Comparison of ENCODE assay signal across 14 cellular contexts in genomic region chr15:101248274-101248673, GRCh38. TPM values are rescaled to one million over a fixed set of nuclear protein-coding genes. Genes with fewer than 3 reads are reported as not detected.
DNase-seq lines count a peak whose midpoint lies in the region; ATAC-seq, FAIRE-seq and TF ChIP-seq lines count a peak whose summit lies in the region.
"Had no signal": no experiment of that assay in that cellular context is flagged by ENCODE, and none has a peak within 500 bp of the region (broad histone marks: within the 10 kb centered on the region; RNA-seq: fewer than 3 reads in every experiment).

No MANE protein-coding gene starts in this region.

- DNase-seq in HepG2 (ENCODE audit: low spot score) = no peak
- no peak for DNase-seq in right lobe of liver
- DNase-seq in fibroblast of the aortic adventitia (ENCODE audit: low read depth) = no peak
- peak; percentile 35 for DNase-seq in ureter (ENCODE audit: low spot score)
- DNase-seq in HT-29 (ENCODE audit: low spot score) = no peak
- DNase-seq in NCI-H2227 treated with DMSO at 0.1 percent for 48 hours (lab: John Stamatoyannopoulos, UW) = no peak
- no peak for DNase-seq in right atrium auricular region (ENCODE audit: low spot score)
- DNase-seq: cerebellar nuclear complex, DND-41, immature natural killer cell, NCI-H2107 had no signal

- WGBS in HepG2 (ENCODE audit: low lambda C conversion rate) = 98% methylated on average over 3 of the region's 3 CpGs
- WGBS in right lobe of liver (ENCODE audit: insufficient coverage, low coverage, low lambda C conversion rate, missing lambda C conversion rate) = 47% methylated on average over 3 of the region's 3 CpGs

- TF ChIP-seq POLR2A in HepG2 (IDR thresholded peaks at IDR 0.05; ENCODE audit: insufficient read depth in 1 of 2, low read depth in 2 of 2, low read length in 2 of 2) = no peak
- no peak for TF ChIP-seq POLR2A in right lobe of liver (IDR thresholded peaks at IDR 0.05)

- H3K79me2 ChIP-seq in HepG2 (ENCODE audit: insufficient read depth, low read length) = peaks cover 70% of the 10 kb centered on the region

- BruUV-seq in HepG2 (replicated peaks; lab: Mats Ljungman, UMichigan) = no TSS peak

- no peak for ATAC-seq in HepG2
- no peak for ATAC-seq in right lobe of liver
- ATAC-seq: gastroesophageal sphincter, Right ventricle myocardium inferior had no signal

- in situ Hi-C loops in HepG2 (cut with HindIII; ENCODE audit: extremely low pct_ligation_motif_present, low pct_unique_long_range_greater_than_20kb) = no loop called here

- intact Hi-C loops in HepG2 (cut with micrococcal nuclease; ENCODE audit: unreplicated experiment) (no loop called here), right lobe of liver (cut with DNase I) (no loop called here)

- H3K36me3 ChIP-seq in HepG2 (replicated peaks in 1 of 2; ENCODE audit: control insufficient read depth in 1 of 2, insufficient read depth in 2 of 2, low read length in 2 of 2) (no peaks in the 10 kb centered on the region; a peak in 1 of 5 replicates), right lobe of liver (no peaks in the 10 kb centered on the region), right atrium auricular region (no peaks in the 10 kb centered on the region)

- TF ChIP-seq EP300 in HepG2 (IDR thresholded peaks at IDR 0.05; ENCODE audit: low read depth in 2 of 2, low read length in 2 of 2) = no peak
- no peak for TF ChIP-seq EP300 in HepG2 (CRISPR knock-in tag; IDR thresholded peaks at IDR 0.05; ENCODE audit: borderline replicate concordance)

- no peak overlapping the region for H3K9ac ChIP-seq in HepG2 (ENCODE audit: insufficient read depth, low read depth, low read length)

- POLR2A ChIA-PET in HepG2 (lab: Yijun Ruan, JAX) = no interaction called here

- no peaks in the 10 kb centered on the region for H3K27me3 ChIP-seq in HepG2 (ENCODE audit: control insufficient read depth in 1 of 2, insufficient read depth in 2 of 2, low read length in 2 of 2)
- no peaks in the 10 kb centered on the region for H3K27me3 ChIP-seq in right lobe of liver
- no peaks in the 10 kb centered on the region for H3K27me3 ChIP-seq in right atrium auricular region
- H3K27me3 ChIP-seq: gastroesophageal sphincter had no signal

- H3K4me1 ChIP-seq in HepG2 (ENCODE audit: insufficient read depth, low read length) (peaks cover 75% of the 10 kb centered on the region), right lobe of liver (peaks cover 0 to 21% (median 0%) of the 10 kb centered on the region in 4 donors), right atrium auricular region (peaks cover 0 to 80% of the 10 kb centered on the region in 2 donors)

- H3K27ac ChIP-seq in HepG2 (ENCODE audit: extremely low read length, insufficient read depth, low read length) (no peak overlapping the region), right lobe of liver (no peak overlapping the region), VCaP (peak overlapping the region; percentile 90), right atrium auricular region (no peak overlapping the region)

- 0 out of 2 replicates have a peak overlapping the region, but pooled peaks have one; percentile 1 for H3K4me2 ChIP-seq in HepG2 (ENCODE audit: low read depth, low read length)

- no peak overlapping the region for H2AFZ ChIP-seq in HepG2 (ENCODE audit: low read length)

- H3K4me3 ChIP-seq in HepG2 (replicated peaks in 1 of 3; ENCODE audit: insufficient read depth in 1 of 3, low read depth in 2 of 3, low read length in 3 of 3) (no peak overlapping the region), right lobe of liver (no peak overlapping the region), fibroblast of the aortic adventitia (ENCODE audit: low read depth, low read length) (peak overlapping the region; percentile 10), right atrium auricular region (no peak overlapping the region)
- H3K4me3 ChIP-seq: gastroesophageal sphincter had no signal

- TF ChIP-seq RAD21 in HepG2 (CRISPR knock-in tag; IDR thresholded peaks at IDR 0.05) = no peak

- CTCF ChIA-PET in HepG2 (lab: Yijun Ruan, JAX; ENCODE audit: low intra/inter-chr PET ratio, low total read pairs) = no interaction called here

- peaks cover 28% of the 10 kb centered on the region for H4K20me1 ChIP-seq in HepG2 (ENCODE audit: insufficient read depth, low read length)

- no peak for FAIRE-seq in HepG2 (lab: Jason Lieb, UNC)

- no peak for TF ChIP-seq CTCF in HepG2 (CRISPR knock-in tag; IDR thresholded peaks at IDR 0.05)
- TF ChIP-seq CTCF in right lobe of liver (IDR thresholded peaks at IDR 0.05) = no peak
- TF ChIP-seq CTCF in VCaP (conservative IDR thresholded peaks at IDR 0.05) = no peak
- TF ChIP-seq CTCF in fibroblast of the aortic adventitia (IDR thresholded peaks at IDR 0.05; ENCODE audit: insufficient read depth, low read length) = no peak
- no peak for TF ChIP-seq CTCF in right atrium auricular region (IDR thresholded peaks at IDR 0.05)

- H3K9me3 ChIP-seq in HepG2 (ENCODE audit: low read length) (no peaks in the 10 kb centered on the region), right lobe of liver (no peaks in the 10 kb centered on the region), right atrium auricular region (no peaks in the 10 kb centered on the region)
- H3K9me3 ChIP-seq: gastroesophageal sphincter had no signal

RNA-seq across cellular contexts. Expression of gene CHSY1, which starts 3.6 kb away (rescaled TPM):
- total RNA-seq in HepG2 (2016; rRNA removed; fragmentation: Illumina TruSeq; extraction: Trizol) (12.8 and 13.7 TPM in 2 replicates), right lobe of liver (10 to 100 TPM in 2 of 6 experiments, 1 to 10 TPM in 4; 4.9 to 12.6 (median 7.2) TPM), fibroblast of the aortic adventitia (ENCODE audit: low replicate concordance) (34.4 and 40.9 TPM in 2 replicates), ureter (47.0 TPM), right atrium auricular region (10 to 100 TPM; 23.1 to 26.1 TPM)
- total RNA-seq in HepG2 (2016; cell fraction: cytosol; rRNA removed; fragmentation: Illumina TruSeq; extraction: Trizol; ENCODE audit: low read depth) = 4.3 and 5.4 TPM in 2 replicates
- 12.1 and 12.6 TPM in 2 replicates for total RNA-seq in HepG2 (2016; cell fraction: insoluble cytoplasmic fraction; rRNA removed; fragmentation: Illumina TruSeq; extraction: Trizol)
- 7.0 and 7.9 TPM in 2 replicates for total RNA-seq in HepG2 (2016; cell fraction: membrane; rRNA removed; fragmentation: Illumina TruSeq; extraction: Trizol)
- total RNA-seq in HepG2 (2016; cell fraction: nucleus; rRNA removed; fragmentation: Illumina TruSeq; extraction: Trizol) = 10.5 and 11.5 TPM in 2 replicates
- 11.2 and 13.3 TPM in 2 replicates for polyA plus RNA-seq in HepG2 (2011; rRNA removed)
- polyA plus RNA-seq in HepG2 (2011; cell fraction: cytosol; rRNA removed) = 10.0 and 13.2 TPM in 2 replicates
- 4.9 and 5.5 TPM in 2 replicates for polyA plus RNA-seq in HepG2 (2011; cell fraction: nucleus; rRNA removed)
- polyA plus RNA-seq in HepG2 (2012) = 11.0 and 11.8 TPM in 2 replicates
- 0.72 and 0.77 TPM in 2 replicates for polyA plus RNA-seq in HepG2 (2016; cell fraction: cytosol; fragmentation: Illumina TruSeq; extraction: Trizol; ENCODE audit: low read depth)
- 13.1 and 14.5 TPM in 2 replicates for polyA plus RNA-seq in HepG2 (2016; cell fraction: insoluble cytoplasmic fraction; fragmentation: Illumina TruSeq; extraction: Trizol; ENCODE audit: low read depth)
- polyA plus RNA-seq in HepG2 (2016; cell fraction: membrane; fragmentation: Illumina TruSeq; extraction: Trizol; ENCODE audit: low read depth) = 4.8 TPM in 2 replicates
- 14.6 and 15.9 TPM in 2 replicates for polyA plus RNA-seq in HepG2 (2016; cell fraction: nucleus; fragmentation: Illumina TruSeq; extraction: Trizol; ENCODE audit: insufficient read depth, low read depth)
- polyA minus RNA-seq in HepG2 (2011; rRNA and poly(A)+ RNA removed; ENCODE audit: low replicate concordance) = 12.6 and 31.1 TPM in 2 replicates
- 16.8 and 17.1 TPM in 2 replicates for polyA minus RNA-seq in HepG2 (2011; cell fraction: cytosol; rRNA and poly(A)+ RNA removed)
- 15.8 and 18.3 TPM in 2 replicates for polyA minus RNA-seq in HepG2 (2011; cell fraction: nucleus; rRNA and poly(A)+ RNA removed)
- total RNA-seq in HT-29 (2014; rRNA removed; shearing (Covaris generic)) = 6.9 and 7.4 TPM in 2 replicates

RNA-seq across cellular contexts. Expression of gene SELENOS, which starts 29.0 kb away (rescaled TPM):
- total RNA-seq in HepG2 (2016; rRNA removed; fragmentation: Illumina TruSeq; extraction: Trizol) = 31.6 and 63.0 TPM in 2 replicates
- 25.6 and 30.5 TPM in 2 replicates for total RNA-seq in HepG2 (2016; cell fraction: cytosol; rRNA removed; fragmentation: Illumina TruSeq; extraction: Trizol; ENCODE audit: low read depth)
- total RNA-seq in HepG2 (2016; cell fraction: insoluble cytoplasmic fraction; rRNA removed; fragmentation: Illumina TruSeq; extraction: Trizol) = 31.1 and 66.3 TPM in 2 replicates
- total RNA-seq in HepG2 (2016; cell fraction: membrane; rRNA removed; fragmentation: Illumina TruSeq; extraction: Trizol) = 32.0 and 35.3 TPM in 2 replicates
- 52.7 and 62.7 TPM in 2 replicates for total RNA-seq in HepG2 (2016; cell fraction: nucleus; rRNA removed; fragmentation: Illumina TruSeq; extraction: Trizol)
- polyA plus RNA-seq in HepG2 (2011; rRNA removed) = 56.6 and 66.1 TPM in 2 replicates
- 58.8 and 79.4 TPM in 2 replicates for polyA plus RNA-seq in HepG2 (2011; cell fraction: cytosol; rRNA removed)
- polyA plus RNA-seq in HepG2 (2011; cell fraction: nucleus; rRNA removed) = 21.8 and 28.5 TPM in 2 replicates
- 38.2 and 44.5 TPM in 2 replicates for polyA plus RNA-seq in HepG2 (2012)
- polyA plus RNA-seq in HepG2 (2016; cell fraction: cytosol; fragmentation: Illumina TruSeq; extraction: Trizol; ENCODE audit: low read depth) = 19.0 and 26.3 TPM in 2 replicates
- polyA plus RNA-seq in HepG2 (2016; cell fraction: insoluble cytoplasmic fraction; fragmentation: Illumina TruSeq; extraction: Trizol; ENCODE audit: low read depth) = 29.3 and 32.0 TPM in 2 replicates
- polyA plus RNA-seq in HepG2 (2016; cell fraction: membrane; fragmentation: Illumina TruSeq; extraction: Trizol; ENCODE audit: low read depth) = 23.0 and 24.1 TPM in 2 replicates
- polyA plus RNA-seq in HepG2 (2016; cell fraction: nucleus; fragmentation: Illumina TruSeq; extraction: Trizol; ENCODE audit: insufficient read depth, low read depth) = 81.3 and 91.5 TPM in 2 replicates
- 31.0 and 35.1 TPM in 2 replicates for polyA minus RNA-seq in HepG2 (2011; rRNA and poly(A)+ RNA removed; ENCODE audit: low replicate concordance)
- polyA minus RNA-seq in HepG2 (2011; cell fraction: cytosol; rRNA and poly(A)+ RNA removed) = 19.4 and 21.8 TPM in 2 replicates
- 64.9 and 77.1 TPM in 2 replicates for polyA minus RNA-seq in HepG2 (2011; cell fraction: nucleus; rRNA and poly(A)+ RNA removed)
- 10 to 100 TPM; 30.4 to 52.5 (median 39.6) TPM for total RNA-seq in right lobe of liver
- total RNA-seq in fibroblast of the aortic adventitia (ENCODE audit: low replicate concordance) = 52.7 and 65.3 TPM in 2 replicates
- total RNA-seq in ureter = 49.1 TPM
- 56.6 and 67.1 TPM in 2 replicates for total RNA-seq in HT-29 (2014; rRNA removed; shearing (Covaris generic))
- total RNA-seq in right atrium auricular region = 10 to 100 TPM; 52.4 to 60.6 TPM

RNA-seq across cellular contexts. Expression of gene SNRPA1, which starts 46.8 kb away (rescaled TPM):
- total RNA-seq in HepG2 (2016; rRNA removed; fragmentation: Illumina TruSeq; extraction: Trizol) = 41.2 and 72.5 TPM in 2 replicates
- 21.5 and 21.7 TPM in 2 replicates for total RNA-seq in HepG2 (2016; cell fraction: cytosol; rRNA removed; fragmentation: Illumina TruSeq; extraction: Trizol; ENCODE audit: low read depth)
- 44.9 and 72.9 TPM in 2 replicates for total RNA-seq in HepG2 (2016; cell fraction: insoluble cytoplasmic fraction; rRNA removed; fragmentation: Illumina TruSeq; extraction: Trizol)
- 29.4 and 29.6 TPM in 2 replicates for total RNA-seq in HepG2 (2016; cell fraction: membrane; rRNA removed; fragmentation: Illumina TruSeq; extraction: Trizol)
- 43.1 and 47.7 TPM in 2 replicates for total RNA-seq in HepG2 (2016; cell fraction: nucleus; rRNA removed; fragmentation: Illumina TruSeq; extraction: Trizol)
- 80.0 and 108 TPM in 2 replicates for polyA plus RNA-seq in HepG2 (2011; rRNA removed)
- polyA plus RNA-seq in HepG2 (2011; cell fraction: cytosol; rRNA removed) = 70.8 and 71.1 TPM in 2 replicates
- polyA plus RNA-seq in HepG2 (2011; cell fraction: nucleus; rRNA removed) = 95.5 and 97.7 TPM in 2 replicates
- polyA plus RNA-seq in HepG2 (2012) = 77.4 and 94.8 TPM in 2 replicates
- polyA plus RNA-seq in HepG2 (2016; cell fraction: cytosol; fragmentation: Illumina TruSeq; extraction: Trizol; ENCODE audit: low read depth) = 43.0 and 50.4 TPM in 2 replicates
- polyA plus RNA-seq in HepG2 (2016; cell fraction: insoluble cytoplasmic fraction; fragmentation: Illumina TruSeq; extraction: Trizol; ENCODE audit: low read depth) = 177 and 178 TPM in 2 replicates
- polyA plus RNA-seq in HepG2 (2016; cell fraction: membrane; fragmentation: Illumina TruSeq; extraction: Trizol; ENCODE audit: low read depth) = 42.8 and 43.9 TPM in 2 replicates
- 92.5 and 99.3 TPM in 2 replicates for polyA plus RNA-seq in HepG2 (2016; cell fraction: nucleus; fragmentation: Illumina TruSeq; extraction: Trizol; ENCODE audit: insufficient read depth, low read depth)
- 12.8 and 30.9 TPM in 2 replicates for polyA minus RNA-seq in HepG2 (2011; rRNA and poly(A)+ RNA removed; ENCODE audit: low replicate concordance)
- polyA minus RNA-seq in HepG2 (2011; cell fraction: cytosol; rRNA and poly(A)+ RNA removed) = 23.8 and 31.7 TPM in 2 replicates
- polyA minus RNA-seq in HepG2 (2011; cell fraction: nucleus; rRNA and poly(A)+ RNA removed) = 50.7 and 51.6 TPM in 2 replicates
- total RNA-seq in right lobe of liver = 10 to 100 TPM; 17.7 to 28.6 (median 24.1) TPM
- 17.5 and 26.2 TPM in 2 replicates for total RNA-seq in fibroblast of the aortic adventitia (ENCODE audit: low replicate concordance)
- 71.6 TPM for total RNA-seq in ureter
- total RNA-seq in HT-29 (2014; rRNA removed; shearing (Covaris generic)) = 57.3 and 63.0 TPM in 2 replicates
- total RNA-seq in right atrium auricular region = 10 to 100 TPM; 21.4 to 24.9 TPM
